Comparison of ENCODE assay signal across 20 cellular contexts in the genomic region with DNA sequence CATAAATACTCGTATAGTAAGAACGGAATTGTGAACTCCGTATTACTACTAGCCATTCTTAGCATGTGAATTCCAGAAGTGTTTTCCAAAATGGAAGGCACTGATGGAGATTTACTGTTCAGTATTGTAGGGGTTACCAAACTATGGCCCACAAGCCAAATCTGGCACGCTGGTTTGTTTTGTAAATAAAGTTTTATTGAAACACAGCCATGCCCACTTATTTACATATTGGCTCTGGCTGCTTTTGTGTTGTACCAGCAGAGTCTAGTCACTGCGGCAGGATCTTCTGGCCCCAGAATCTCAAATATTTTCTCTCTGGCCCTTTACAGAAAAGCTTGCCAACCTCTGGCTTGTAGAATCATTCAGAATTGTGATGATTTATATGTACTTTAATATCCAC.
"Had no signal": no experiment of that assay in that cellular context is flagged by ENCODE, and none has a peak within 500 bp of the region (broad histone marks: within the 10 kb centered on the region; RNA-seq: fewer than 3 reads in every experiment).

No MANE protein-coding gene starts in this region.

- H3K4me2 ChIP-seq: KMS-11 had no signal

- H3K27ac ChIP-seq: KMS-11, SJSA1, SK-N-MC had no signal

- H3K9ac ChIP-seq: KMS-11 had no signal

- H3K36me3 ChIP-seq: SJSA1 had no signal

- H3K4me1 ChIP-seq: SJSA1 had no signal

- DNase-seq: IMR-90, Kasumi-1, MM.1S, NCI-H1048, NCI-H1105, NCI-H1436 treated with DMSO at 0.1 percent for 48 hours, NCI-H1694, NCI-H187 treated with DMSO at 0.1 percent for 48 hours, NCI-H2029 treated with DMSO at 0.1 percent for 48 hours, NCI-H2171 treated with DMSO at 0.1 percent for 48 hours, NCI-H345, NCI-H446 treated with DMSO at 0.1 percent for 48 hours, NCI-H510A treated with DMSO at 0.1 percent for 48 hours, NCI-H774, Right ventricle myocardium superior, RPMI8226, SIG-M5 had no signal

- H3K4me3 ChIP-seq: SJSA1, SK-N-MC had no signal

- H3K9me3 ChIP-seq: SJSA1 had no signal
